Comparison of ENCODE assay signal across 1 cellular context in genomic region chr15:78944669-78945407, GRCh38.
TF ChIP-seq lines count a peak whose summit lies in the region.

Gene CTSH, minus strand, starts transcription at chr15:78945046. Its CDS starts 65 bp downstream, at chr15:78944981.

TF ChIP-seq in K562, 482 proteins besides CTCF, POLR2A, EP300 and RAD21 (continued from another document and continues in another):
- no peak for TF ChIP-seq ZNF445 (CRISPR knock-in tag; IDR thresholded peaks at IDR 0.05; ENCODE audit: low read depth)
- no peak for TF ChIP-seq ZFP36 (IDR thresholded peaks at IDR 0.05; ENCODE audit: low read depth, low read length, partially characterized antibody)
- no peak for TF ChIP-seq ZNF507 (tag; conservative IDR thresholded peaks at IDR 0.05)
- TF ChIP-seq FOXJ3 (CRISPR knock-in tag; IDR thresholded peaks at IDR 0.05) = no peak
- peak; percentile 50; the same call in 1 of the 2 replicates for TF ChIP-seq MYC (IDR thresholded peaks at IDR 0.05; ENCODE audit: low read depth, low read length)
- peak; percentile 63; the same call in 1 of the 2 replicates for TF ChIP-seq MYC (CRISPR knock-in tag; IDR thresholded peaks at IDR 0.05; ENCODE audit: borderline replicate concordance, low read depth)
- TF ChIP-seq THRAP3 (IDR thresholded peaks at IDR 0.05; ENCODE audit: borderline replicate concordance) = no peak
- TF ChIP-seq ZNF280A (IDR thresholded peaks at IDR 0.05; ENCODE audit: low read depth, partially characterized antibody) = no peak
- no peak for TF ChIP-seq RBM15 (IDR thresholded peaks at IDR 0.05; ENCODE audit: insufficient read depth, low read length)
- TF ChIP-seq ARID2 (IDR thresholded peaks at IDR 0.05) = no peak
- no peak for TF ChIP-seq NKRF (IDR thresholded peaks at IDR 0.05; ENCODE audit: borderline replicate concordance)
- no peak for TF ChIP-seq ZBTB8A (IDR thresholded peaks at IDR 0.05; ENCODE audit: partially characterized antibody)
- no peak for TF ChIP-seq MAFF (IDR thresholded peaks at IDR 0.05; ENCODE audit: low read length)
- TF ChIP-seq FOXM1 (IDR thresholded peaks at IDR 0.05; ENCODE audit: low read depth) = no peak
- TF ChIP-seq FOXM1 (CRISPR knock-in tag; IDR thresholded peaks at IDR 0.05; ENCODE audit: low read depth) = peak; percentile 47; the same call in 1 of the 2 replicates
- TF ChIP-seq C11orf30 (IDR thresholded peaks at IDR 0.05; ENCODE audit: low read depth) = no peak
- TF ChIP-seq POLR2AphosphoS5 (IDR thresholded peaks at IDR 0.05; ENCODE audit: control insufficient read depth, insufficient read depth, low read depth, low read length) = peak; percentile 59
- no peak for TF ChIP-seq ZNF280B (CRISPR knock-in tag; IDR thresholded peaks at IDR 0.05)
- TF ChIP-seq HNRNPK (IDR thresholded peaks at IDR 0.05; ENCODE audit: low read depth, low read length, poor library complexity, severe bottlenecking) = no peak
- no peak for TF ChIP-seq ZFP91 (CRISPR knock-in tag; IDR thresholded peaks at IDR 0.05)
- no peak for TF ChIP-seq RUNX1 (IDR thresholded peaks at IDR 0.05; ENCODE audit: low read depth)
- no peak for TF ChIP-seq COPS2 (conservative IDR thresholded peaks at IDR 0.05)
- no peak for TF ChIP-seq MBD1 (CRISPR knock-in tag; IDR thresholded peaks at IDR 0.05)
- TF ChIP-seq ZBTB9 (CRISPR knock-in tag; IDR thresholded peaks at IDR 0.05) = no peak; the same call in 1 of the 2 replicates
- no peak for TF ChIP-seq TAF9B (IDR thresholded peaks at IDR 0.05; ENCODE audit: partially characterized antibody)
- no peak for TF ChIP-seq ZNF232 (CRISPR knock-in tag; IDR thresholded peaks at IDR 0.05)
- no peak for TF ChIP-seq PYGO2 (tag; IDR thresholded peaks at IDR 0.05)
- TF ChIP-seq SMARCE1 (IDR thresholded peaks at IDR 0.05) = peak; percentile 68; the same call in 1 of the 2 replicates
- TF ChIP-seq ZNF121 (CRISPR knock-in tag; conservative IDR thresholded peaks at IDR 0.05) = 0 out of 2 replicates have a peak, but pooled peaks have one; percentile 11
- TF ChIP-seq THAP7 (CRISPR knock-in tag; IDR thresholded peaks at IDR 0.05) = no peak
- TF ChIP-seq CXXC5 (CRISPR knock-in tag; IDR thresholded peaks at IDR 0.05) = peak; percentile 86
- no peak for TF ChIP-seq ETV5 (CRISPR knock-in tag; IDR thresholded peaks at IDR 0.05; ENCODE audit: low read depth)
- no peak for TF ChIP-seq ZNF695 (CRISPR knock-in tag; IDR thresholded peaks at IDR 0.05)
- no peak for TF ChIP-seq ZNF511 (CRISPR knock-in tag; IDR thresholded peaks at IDR 0.05)
- TF ChIP-seq RAD51 (IDR thresholded peaks at IDR 0.05; ENCODE audit: borderline replicate concordance, low read depth) = no peak
- TF ChIP-seq TCF7L2 (IDR thresholded peaks at IDR 0.05; ENCODE audit: low read depth, low read length) = no peak
- no peak for TF ChIP-seq HDAC6 (IDR thresholded peaks at IDR 0.05; ENCODE audit: low read depth, low read length)
- TF ChIP-seq PML (IDR thresholded peaks at IDR 0.05; ENCODE audit: low read length) = no peak
- no peak for TF ChIP-seq ZNF318 (IDR thresholded peaks at IDR 0.05; ENCODE audit: borderline replicate concordance in 1 of 2, low read depth in 1 of 2)
